Comparison of ENCODE assay signal across 25 cellular contexts in the genomic region with DNA sequence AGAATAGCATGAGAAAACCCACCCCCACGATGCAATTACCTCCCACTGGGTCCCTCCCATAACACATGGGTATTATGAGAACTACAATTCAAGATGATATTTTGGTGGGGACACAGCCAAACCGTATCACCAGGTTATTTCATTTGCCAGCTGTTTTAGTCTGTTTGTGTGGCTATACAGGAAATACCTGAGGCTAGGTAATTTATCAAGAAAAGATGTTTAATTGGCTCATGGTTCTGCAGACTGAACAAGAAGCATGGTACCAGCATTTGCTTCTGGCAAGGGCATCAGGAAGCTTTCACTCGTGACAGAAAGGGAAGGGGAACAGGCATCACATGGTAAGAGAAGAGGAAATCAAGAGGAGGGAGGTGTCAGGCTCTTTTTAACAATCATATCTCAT.
DNase-seq lines count a peak whose midpoint lies in the region; ATAC-seq, FAIRE-seq and TF ChIP-seq lines count a peak whose summit lies in the region.
"Had no signal": no experiment of that assay in that cellular context is flagged by ENCODE, and none has a peak within 500 bp of the region (broad histone marks: within the 10 kb centered on the region; RNA-seq: fewer than 3 reads in every experiment).

No MANE protein-coding gene starts in this region.

- no peaks in the 10 kb centered on the region for H3K36me3 Mint-ChIP-seq in astrocyte (ENCODE audit: low read depth, unreplicated experiment)
- H3K36me3 Mint-ChIP-seq in neural crest cell (ENCODE audit: low read depth), result no peaks in the 10 kb centered on the region
- no peaks in the 10 kb centered on the region for H3K36me3 Mint-ChIP-seq in CD4-positive, alpha-beta T cell (ENCODE audit: low read depth)
- H3K36me3 Mint-ChIP-seq in activated naive CD4-positive, alpha-beta T cell treated with anti-CD3 and anti-CD28 coated beads for 36 hours (ENCODE audit: low read depth), result no peaks in the 10 kb centered on the region
- H3K36me3 Mint-ChIP-seq: CD14-positive monocyte; CD4-positive, alpha-beta memory T cell had no signal

- no peak overlapping the region for H3K14ac ChIP-seq in H1 (ENCODE audit: insufficient read length)

- H3K9me3 ChIP-seq in astrocyte (ENCODE audit: insufficient read depth, low read depth, low read length) (no peaks in the 10 kb centered on the region), H1 (ENCODE audit: insufficient read depth in 2 of 2, low read depth in 1 of 2, low read length in 1 of 2) (no peaks in the 10 kb centered on the region)
- no peaks in the 10 kb centered on the region for H3K9me3 ChIP-seq in CD4-positive, alpha-beta T cell (ENCODE audit: control insufficient read depth, low read length)
- H3K9me3 ChIP-seq: A549, BE2C had no signal

- intact Hi-C loops in CD4-positive, alpha-beta T cell (cut with DNase I, micrococcal nuclease), result no loop called here
- intact Hi-C loops in activated naive CD4-positive, alpha-beta T cell treated with anti-CD3 and anti-CD28 coated beads for 36 hours (cut with micrococcal nuclease), result no loop called here

- H2AFZ ChIP-seq in astrocyte (ENCODE audit: low read depth, low read length) (no peak overlapping the region), H1 (ENCODE audit: low read length) (peak overlapping the region; percentile 27; the same call in 1 of the 2 replicates)

- H3K4me2 ChIP-seq in astrocyte (ENCODE audit: low read length) (no peak overlapping the region), H1 (ENCODE audit: insufficient read depth in 1 of 2, low read depth in 2 of 2, low read length in 2 of 2) (no peak overlapping the region)
- H3K4me2 ChIP-seq: A549 had no signal

- no peaks in the 10 kb centered on the region for H3K79me1 ChIP-seq in H1 (ENCODE audit: low read depth, low read length)

- H2BK12ac ChIP-seq in H1 (ENCODE audit: low read depth, low read length), result no peak overlapping the region

- CTCF ChIA-PET in H1 (lab: Charles Lee; ENCODE audit: partially characterized antibody), result no interaction called here
- CTCF ChIA-PET in CD4-positive, alpha-beta T cell (lab: Charles Lee), result no interaction called here
- CTCF ChIA-PET in activated naive CD4-positive, alpha-beta T cell treated with anti-CD3 and anti-CD28 coated beads for 36 hours (lab: Charles Lee), result no interaction called here

- H2BK20ac ChIP-seq in H1 (ENCODE audit: low read length), result no peak overlapping the region

- H3K9ac ChIP-seq in astrocyte (ENCODE audit: low read length), result no peak overlapping the region
- no peak overlapping the region for H3K9ac ChIP-seq in H1 (replicated peaks in 1 of 4; ENCODE audit: extremely low read depth in 1 of 4, low read depth in 3 of 4, low read length in 3 of 4)
- H3K9ac ChIP-seq: BLaER1 treated with 17β-estradiol and CSF1 and Interleukin-3, amounts not matched to agents 10 nM and 100 nM had no signal

- no peak overlapping the region for H3K23ac ChIP-seq in H1 (ENCODE audit: insufficient read length)

- no peak overlapping the region for H3K4me3 ChIP-seq in astrocyte (ENCODE audit: insufficient read depth, low read depth, low read length)
- H3K4me3 ChIP-seq in H1 (ENCODE audit: extremely low read depth in 1 of 4, insufficient read depth in 2 of 4, low read depth in 3 of 4, low read length in 4 of 4), result no peak overlapping the region
- no peak overlapping the region for H3K4me3 ChIP-seq in H7 (ENCODE audit: insufficient read depth, low read depth, low read length)
- H3K4me3 ChIP-seq: A549; BLaER1 treated with 17β-estradiol and CSF1 and Interleukin-3, amounts not matched to agents 10 nM and 100 nM had no signal

- H3K27ac Mint-ChIP-seq in astrocyte (ENCODE audit: unreplicated experiment), result no peak overlapping the region
- H3K27ac Mint-ChIP-seq in neural crest cell (ENCODE audit: unreplicated experiment), result peak overlapping the region; percentile 87
- H3K27ac Mint-ChIP-seq in CD4-positive, alpha-beta T cell, result no peak overlapping the region
- no peak overlapping the region for H3K27ac Mint-ChIP-seq in activated naive CD4-positive, alpha-beta T cell treated with anti-CD3 and anti-CD28 coated beads for 36 hours
- H3K27ac Mint-ChIP-seq: CD14-positive monocyte; CD4-positive, alpha-beta memory T cell; H9 had no signal

- no peak overlapping the region for H2AK5ac ChIP-seq in H1 (ENCODE audit: low read depth, low read length)

- no peak overlapping the region for H3K56ac ChIP-seq in H1 (replicated peaks; ENCODE audit: insufficient read length, low read depth, low read length)

- TF ChIP-seq EP300 in H1 (IDR thresholded peaks at IDR 0.05; ENCODE audit: borderline replicate concordance in 1 of 2, low read depth in 2 of 2, low read length in 2 of 2), result no peak

- H3K4ac ChIP-seq in H1 (replicated peaks; ENCODE audit: insufficient read length, low read depth, low read length), result no peak overlapping the region

- no peak for FAIRE-seq in astrocyte (lab: Jason Lieb, UNC)
- FAIRE-seq in H1 (lab: Jason Lieb, UNC), result no peak
- no peak for FAIRE-seq in urothelium cell line (lab: Jason Lieb, UNC)
- FAIRE-seq: A549, GM12892 had no signal

- H3K18ac ChIP-seq in H1 (ENCODE audit: extremely low read depth, low read length), result no peak overlapping the region

- DNase-seq in SK-MEL-5 (ENCODE audit: low read depth, low spot score), result peak; percentile 22
- DNase-seq in astrocyte (ENCODE audit: low read depth), result peak; percentile 72
- no peak for DNase-seq in H1 (ENCODE audit: low read depth in 1 of 2, low spot score in 2 of 2)
- no peak for DNase-seq in neural crest cell (ENCODE audit: low read depth, low spot score)
- DNase-seq in CD4-positive, alpha-beta T cell, result no peak
- DNase-seq in urothelium cell line (ENCODE audit: low spot score), result no peak
- DNase-seq in H7, result no peak
- DNase-seq in activated naive CD4-positive, alpha-beta T cell treated with anti-CD3 and anti-CD28 coated beads for 36 hours, result no peak
- DNase-seq: 8988T; ACHN; AML-193; BE2C; Calu3; CD4-positive, alpha-beta memory T cell; COR-L47; DMS53; DMS79 treated with DMSO at 0.1 percent for 48 hours; GF-D8; GOT3; H9 had no signal

- no peak for TF ChIP-seq RAD21 in H1 (IDR thresholded peaks at IDR 0.05 in 1 of 2, conservative IDR thresholded peaks at IDR 0.05 in 1 of 2; ENCODE audit: low read depth in 2 of 2, low read length in 2 of 2)

- 78% methylated on average over 3 of the region's 3 CpGs; no CpG with 5 or more reads in 1 of the 2 experiments for WGBS in H1 (ENCODE audit: extremely low coverage in 1 of 2, insufficient coverage in 1 of 2, insufficient read length in 1 of 2, insufficient replicate concordance in 2 of 2, low coverage in 1 of 2, low lambda C conversion rate in 2 of 2, missing lambda C conversion rate in 1 of 2), 2 experiments

- H3K27ac ChIP-seq in astrocyte (ENCODE audit: low read depth, low read length) (no peak overlapping the region), H1 (ENCODE audit: low read depth, low read length) (no peak overlapping the region)
- no peak overlapping the region for H3K27ac ChIP-seq in CD4-positive, alpha-beta T cell (ENCODE audit: low read depth, low read length)
- H3K27ac ChIP-seq: A549; BLaER1 treated with 17β-estradiol and CSF1 and Interleukin-3, amounts not matched to agents 10 nM and 100 nM had no signal

- TF ChIP-seq CTCF in astrocyte (IDR thresholded peaks at IDR 0.05; ENCODE audit: insufficient read depth, low read depth, low read length) (no peak), H1 (IDR thresholded peaks at IDR 0.05; ENCODE audit: control extremely low read depth in 1 of 3, insufficient read depth in 1 of 3, low read depth in 1 of 3, low read length in 3 of 3) (no peak), neural crest cell (conservative IDR thresholded peaks at IDR 0.05) (no peak)
- no peak for TF ChIP-seq CTCF in CD4-positive, alpha-beta T cell (IDR thresholded peaks at IDR 0.05)

- H3K9me3 Mint-ChIP-seq in astrocyte (ENCODE audit: unreplicated experiment), result peaks cover 4% of the 10 kb centered on the region
- peaks cover 11% of the 10 kb centered on the region for H3K9me3 Mint-ChIP-seq in neural crest cell
- H3K9me3 Mint-ChIP-seq in CD4-positive, alpha-beta T cell, result no peaks in the 10 kb centered on the region
- peaks cover 2% of the 10 kb centered on the region for H3K9me3 Mint-ChIP-seq in activated naive CD4-positive, alpha-beta T cell treated with anti-CD3 and anti-CD28 coated beads for 36 hours

- no peaks in the 10 kb centered on the region for H3K23me2 ChIP-seq in H1 (ENCODE audit: low read depth, low read length)

- no peak overlapping the region for H4K5ac ChIP-seq in H1 (ENCODE audit: insufficient read length, low read depth, low read length)

- H3K27me3 Mint-ChIP-seq in astrocyte (ENCODE audit: low read depth, unreplicated experiment) (no peaks in the 10 kb centered on the region), neural crest cell (ENCODE audit: low read depth) (no peaks in the 10 kb centered on the region)
- no peaks in the 10 kb centered on the region for H3K27me3 Mint-ChIP-seq in CD4-positive, alpha-beta T cell
- peaks cover 4% of the 10 kb centered on the region for H3K27me3 Mint-ChIP-seq in activated naive CD4-positive, alpha-beta T cell treated with anti-CD3 and anti-CD28 coated beads for 36 hours (ENCODE audit: low read depth)
- H3K27me3 Mint-ChIP-seq: CD4-positive, alpha-beta memory T cell had no signal

- H3K4me1 ChIP-seq in astrocyte (ENCODE audit: insufficient read depth, low read length) (peaks cover 6% of the 10 kb centered on the region), H1 (replicated peaks in 1 of 4; ENCODE audit: control insufficient read depth in 3 of 4, insufficient read depth in 4 of 4, low read length in 3 of 4) (no peaks in the 10 kb centered on the region)
- H3K4me1 ChIP-seq: A549, BE2C had no signal

- H3K36me3 ChIP-seq in astrocyte (ENCODE audit: insufficient read depth, low read length), result no peaks in the 10 kb centered on the region
- no peaks in the 10 kb centered on the region for H3K36me3 ChIP-seq in H1 (ENCODE audit: control insufficient read depth in 2 of 4, insufficient read depth in 4 of 4, low read length in 3 of 4)
- H3K36me3 ChIP-seq in H7 (replicated peaks; ENCODE audit: control insufficient read depth, insufficient read depth, low read length), result no peaks in the 10 kb centered on the region
- H3K36me3 ChIP-seq: BE2C; BLaER1 treated with 17β-estradiol and CSF1 and Interleukin-3, amounts not matched to agents 10 nM and 100 nM had no signal

- H4K8ac ChIP-seq in H1 (ENCODE audit: extremely low read depth, insufficient read depth, low read length), result no peak overlapping the region

- no peak for TF ChIP-seq POLR2A in H1 (IDR thresholded peaks at IDR 0.05; ENCODE audit: control extremely low read depth in 1 of 2, low read depth in 2 of 2, low read length in 2 of 2)

- POLR2A ChIA-PET in H1 (lab: Charles Lee; ENCODE audit: partially characterized antibody), result no interaction called here
- POLR2A ChIA-PET in CD4-positive, alpha-beta T cell (lab: Charles Lee), result no interaction called here

- H3K4me3 Mint-ChIP-seq in astrocyte (ENCODE audit: unreplicated experiment) (no peak overlapping the region), neural crest cell (no peak overlapping the region)
- H3K4me3 Mint-ChIP-seq in CD4-positive, alpha-beta T cell, result no peak overlapping the region
- H3K4me3 Mint-ChIP-seq in activated naive CD4-positive, alpha-beta T cell treated with anti-CD3 and anti-CD28 coated beads for 36 hours, result no peak overlapping the region
- H3K4me3 Mint-ChIP-seq: CD14-positive monocyte; CD4-positive, alpha-beta memory T cell; H9 had no signal

- H2BK5ac ChIP-seq in H1 (ENCODE audit: low read depth, low read length), result no peak overlapping the region

- H4K91ac ChIP-seq in H1 (replicated peaks; ENCODE audit: insufficient read length, low read length), result no peak overlapping the region

- H3K27me3 ChIP-seq in astrocyte (ENCODE audit: insufficient read depth, low read length) (no peaks in the 10 kb centered on the region), H1 (replicated peaks in 1 of 4; ENCODE audit: control insufficient read depth in 3 of 4, extremely low read depth in 1 of 4, insufficient read depth in 3 of 4, low read length in 3 of 4) (no peaks in the 10 kb centered on the region), H7 (ENCODE audit: control insufficient read depth, insufficient read depth, low read length) (no peaks in the 10 kb centered on the region)
- no peaks in the 10 kb centered on the region for H3K27me3 ChIP-seq in CD4-positive, alpha-beta T cell (ENCODE audit: control insufficient read depth, insufficient read depth, low read length)
- H3K27me3 ChIP-seq: BE2C; BLaER1 treated with 17β-estradiol and CSF1 and Interleukin-3, amounts not matched to agents 10 nM and 100 nM had no signal

- peaks cover 4% of the 10 kb centered on the region for H3K4me1 Mint-ChIP-seq in astrocyte (ENCODE audit: low read depth, unreplicated experiment)
- no peaks in the 10 kb centered on the region for H3K4me1 Mint-ChIP-seq in neural crest cell
- no peaks in the 10 kb centered on the region for H3K4me1 Mint-ChIP-seq in CD4-positive, alpha-beta T cell (ENCODE audit: low read depth)
- no peaks in the 10 kb centered on the region for H3K4me1 Mint-ChIP-seq in activated naive CD4-positive, alpha-beta T cell treated with anti-CD3 and anti-CD28 coated beads for 36 hours (ENCODE audit: low read depth)
- H3K4me1 Mint-ChIP-seq: CD14-positive monocyte; CD4-positive, alpha-beta memory T cell; H9 had no signal

- H2BK120ac ChIP-seq in H1 (replicated peaks; ENCODE audit: low read depth, low read length), result no peak overlapping the region

- no peaks in the 10 kb centered on the region for H4K20me1 ChIP-seq in astrocyte (ENCODE audit: insufficient read depth, low read length)
- H4K20me1 ChIP-seq in H1 (replicated peaks in 1 of 2; ENCODE audit: control insufficient read depth in 1 of 2, insufficient read depth in 2 of 2, low read length in 2 of 2), result no peaks in the 10 kb centered on the region
- H4K20me1 ChIP-seq: BLaER1 treated with 17β-estradiol and CSF1 and Interleukin-3, amounts not matched to agents 10 nM and 100 nM had no signal

- H3K79me2 ChIP-seq in astrocyte (ENCODE audit: insufficient read depth, low read length), result no peaks in the 10 kb centered on the region
- H3K79me2 ChIP-seq in H1 (ENCODE audit: control insufficient read depth in 1 of 2, insufficient read depth in 2 of 2, low read length in 2 of 2), result no peaks in the 10 kb centered on the region

- no peak for ATAC-seq in CD4-positive, alpha-beta T cell (ENCODE audit: poor library complexity)
- ATAC-seq: A549, HCT116 had no signal

- in situ Hi-C loops in SK-MEL-5 (cut with HindIII; ENCODE audit: low pct_unique_long_range_greater_than_20kb, low sequenced_read_pairs), result loop anchor here (10.0 kb wide), 1 partner anchor 344 kb away; no protein-coding TSS in a partner anchor

- H2BK15ac ChIP-seq in H1 (ENCODE audit: low read length), result no peak overlapping the region

Comparison
In these comparisons a context has a peak if more than half of its experiments do, and no peak if none do; other contexts are left out.
1. DNase-seq: peak in SK-MEL-5 (single experiment) and astrocyte (single experiment); none in H1 (0 of 2), neural crest cell (single experiment), CD4-positive, alpha-beta T cell (0 of 10), urothelium cell line (single experiment), H7 (single experiment) and activated naive CD4-positive, alpha-beta T cell treated with anti-CD3 and anti-CD28 coated beads for 36 hours (single experiment).